In genomic region chr20:19301843-19302242, GRCh38 we compare ENCODE assay signal across 19 cellular contexts.
"Had no signal": no experiment of that assay in that cellular context is flagged by ENCODE, and none has a peak within 500 bp of the region (broad histone marks: within the 10 kb centered on the region; RNA-seq: fewer than 3 reads in every experiment).

No MANE protein-coding gene starts in this region.

- DNase-seq: activated CD4-positive, alpha-beta memory T cell treated with anti-CD3 and anti-CD28 coated beads for 36 hours; activated CD4-positive, alpha-beta T cell treated with anti-CD3 and anti-CD28 coated beads, Interleukin-2, amount 10 ng/mL, durations not matched to agents 7 days and 5 days; activated CD4-positive, CD25-positive, alpha-beta regulatory T cell; activated CD8-positive, alpha-beta memory T cell treated with anti-CD3 and anti-CD28 coated beads for 24 hours; activated effector memory CD4-positive, alpha-beta T cell treated with anti-CD3 and anti-CD28 coated beads, Interleukin-2, amount 50 U/mL, for 16 hours; activated naive CD4-positive, alpha-beta T cell treated with Interleukin-2 at 50 U/mL for 16 hours; activated T-cell treated with anti-CD3 and anti-CD28 coated beads, Interleukin-2, amount 50 U/mL, for 4 hours; caudate nucleus; MM.1S; NCI-H1105; NCI-H1436; NCI-H1694 treated with DMSO at 0.1 percent for 48 hours; NCI-H2029 treated with DMSO at 0.1 percent for 48 hours; NCI-H446; PC-3; SHP77 treated with DMSO at 0.1 percent for 48 hours; SK-N-SH; T-helper 1 cell had no signal

- H3K9me3 ChIP-seq: SK-N-SH had no signal

- H3K27ac ChIP-seq: VCaP had no signal

- ATAC-seq: activated T-cell treated with anti-CD3 and anti-CD28 coated beads, Interleukin-2, amount 50 U/mL, for 4 hours; PC-3 had no signal

- H3K9ac ChIP-seq: SK-N-SH had no signal
